ENCODE assay signal across 1 cellular context in the genomic region with DNA sequence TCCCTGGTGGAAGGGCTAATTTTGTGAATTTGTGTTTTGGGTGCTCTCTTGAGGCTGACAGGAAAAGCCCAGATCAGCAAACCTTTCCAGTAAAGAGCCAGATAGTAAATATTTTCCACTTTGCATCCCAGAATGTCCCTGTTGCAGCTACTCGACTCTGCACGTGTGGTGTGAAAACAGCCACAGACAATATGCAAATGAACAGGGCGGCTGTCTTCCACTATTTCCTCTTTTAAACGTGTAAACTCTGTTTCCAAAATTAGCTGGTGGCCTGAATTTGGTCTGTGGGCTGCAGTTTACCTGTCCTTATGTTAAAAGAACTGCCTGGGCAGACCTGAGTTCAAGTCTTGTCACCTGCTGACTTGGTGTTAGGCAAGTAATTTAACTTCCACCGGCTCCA.
TF ChIP-seq lines count a peak whose summit lies in the region.

No MANE protein-coding gene starts in this region.

TF ChIP-seq in HCT116, 20 proteins besides CTCF, POLR2A, EP300 and RAD21 (continued from another document):
- TF ChIP-seq, protein P1, sequence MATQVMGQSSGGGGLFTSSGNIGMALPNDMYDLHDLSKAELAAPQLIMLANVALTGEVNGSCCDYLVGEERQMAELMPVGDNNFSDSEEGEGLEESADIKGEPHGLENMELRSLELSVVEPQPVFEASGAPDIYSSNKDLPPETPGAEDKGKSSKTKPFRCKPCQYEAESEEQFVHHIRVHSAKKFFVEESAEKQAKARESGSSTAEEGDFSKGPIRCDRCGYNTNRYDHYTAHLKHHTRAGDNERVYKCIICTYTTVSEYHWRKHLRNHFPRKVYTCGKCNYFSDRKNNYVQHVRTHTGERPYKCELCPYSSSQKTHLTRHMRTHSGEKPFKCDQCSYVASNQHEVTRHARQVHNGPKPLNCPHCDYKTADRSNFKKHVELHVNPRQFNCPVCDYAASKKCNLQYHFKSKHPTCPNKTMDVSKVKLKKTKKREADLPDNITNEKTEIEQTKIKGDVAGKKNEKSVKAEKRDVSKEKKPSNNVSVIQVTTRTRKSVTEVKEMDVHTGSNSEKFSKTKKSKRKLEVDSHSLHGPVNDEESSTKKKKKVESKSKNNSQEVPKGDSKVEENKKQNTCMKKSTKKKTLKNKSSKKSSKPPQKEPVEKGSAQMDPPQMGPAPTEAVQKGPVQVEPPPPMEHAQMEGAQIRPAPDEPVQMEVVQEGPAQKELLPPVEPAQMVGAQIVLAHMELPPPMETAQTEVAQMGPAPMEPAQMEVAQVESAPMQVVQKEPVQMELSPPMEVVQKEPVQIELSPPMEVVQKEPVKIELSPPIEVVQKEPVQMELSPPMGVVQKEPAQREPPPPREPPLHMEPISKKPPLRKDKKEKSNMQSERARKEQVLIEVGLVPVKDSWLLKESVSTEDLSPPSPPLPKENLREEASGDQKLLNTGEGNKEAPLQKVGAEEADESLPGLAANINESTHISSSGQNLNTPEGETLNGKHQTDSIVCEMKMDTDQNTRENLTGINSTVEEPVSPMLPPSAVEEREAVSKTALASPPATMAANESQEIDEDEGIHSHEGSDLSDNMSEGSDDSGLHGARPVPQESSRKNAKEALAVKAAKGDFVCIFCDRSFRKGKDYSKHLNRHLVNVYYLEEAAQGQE (IDR thresholded peaks at IDR 0.05; ENCODE audit: low read depth): no peak
- TF ChIP-seq SRF (IDR thresholded peaks at IDR 0.05; ENCODE audit: low read depth): no peak
- TF ChIP-seq, protein P2, sequence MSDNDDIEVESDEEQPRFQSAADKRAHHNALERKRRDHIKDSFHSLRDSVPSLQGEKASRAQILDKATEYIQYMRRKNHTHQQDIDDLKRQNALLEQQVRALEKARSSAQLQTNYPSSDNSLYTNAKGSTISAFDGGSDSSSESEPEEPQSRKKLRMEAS (IDR thresholded peaks at IDR 0.05): no peak
